In genomic region chr22:20319041-20319744, GRCh38 we compare ENCODE assay signal across 8 cellular contexts.
DNase-seq lines count a peak whose midpoint lies in the region; ATAC-seq and TF ChIP-seq lines count a peak whose summit lies in the region.

No MANE protein-coding gene starts in this region.

- H4K20me1 ChIP-seq in KMS-11 (ENCODE audit: insufficient read depth): no peaks in the 10 kb centered on the region

- no peak overlapping the region for H3K27ac ChIP-seq in KMS-11
- H3K27ac ChIP-seq in skin epidermis: peak overlapping the region in 19 of 21 experiments; percentile 54 to 94 (median 88)

- no peaks in the 10 kb centered on the region for H3K36me3 ChIP-seq in KMS-11 (ENCODE audit: insufficient read depth)

- DNase-seq in Ammon's horn (ENCODE audit: low spot score): peak; percentile 14
- DNase-seq in astrocyte of the hippocampus (ENCODE audit: low read depth, low spot score): peak; percentile 46
- peak; percentile 39 for DNase-seq in iPS-NIHi11 (ENCODE audit: low spot score)
- no peak for DNase-seq in NOMO-1 treated with dmso at 0.1 percent for 144 hours (lab: John Stamatoyannopoulos, UW; ENCODE audit: unreplicated experiment)
- no peak for DNase-seq in retina

- H3K4me3 ChIP-seq in KMS-11 (IDR thresholded peaks at IDR 0.05; ENCODE audit: insufficient read depth, low read depth, low read length) (no peak overlapping the region), skin epidermis (peak overlapping the region; percentile 63 to 94 (median 85))

- H3K9ac ChIP-seq in KMS-11: no peak overlapping the region; the same call in 1 of the 2 replicates

- no peaks in the 10 kb centered on the region for H3K27me3 ChIP-seq in KMS-11 (ENCODE audit: insufficient read depth, low read depth)

- peak overlapping the region; percentile 82 for H2AFZ ChIP-seq in KMS-11 (ENCODE audit: low read depth)

- ATAC-seq in GM19023 (IDR thresholded peaks at IDR 0.05; ENCODE audit: unreplicated experiment): peak; percentile 20

- TF ChIP-seq CTCF in KMS-11 (conservative IDR thresholded peaks at IDR 0.05; ENCODE audit: low read depth, low read length): no peak

- peak overlapping the region; percentile 74 for H3K4me2 ChIP-seq in KMS-11

- H3K79me2 ChIP-seq in KMS-11 (ENCODE audit: insufficient read depth, low read depth): no peaks in the 10 kb centered on the region

- peaks cover 12% of the 10 kb centered on the region for H3K4me1 ChIP-seq in KMS-11 (ENCODE audit: low read depth, poor library complexity, severe bottlenecking)

Comparison
In these comparisons a context has a peak if more than half of its experiments do, and no peak if none do; other contexts are left out.
1. DNase-seq: peak in Ammon's horn (single experiment), astrocyte of the hippocampus (single experiment) and iPS-NIHi11 (single experiment); none in NOMO-1 treated with dmso at 0.1 percent for 144 hours (single experiment) and retina (single experiment).